ENCODE assay signal across 15 cellular contexts in genomic region chr4:163810757-163811156, GRCh38.
DNase-seq lines count a peak whose midpoint lies in the region; ATAC-seq and TF ChIP-seq lines count a peak whose summit lies in the region.
"Had no signal": no experiment of that assay in that cellular context is flagged by ENCODE, and none has a peak within 500 bp of the region (broad histone marks: within the 10 kb centered on the region; RNA-seq: fewer than 3 reads in every experiment).

No MANE protein-coding gene starts in this region.

- POLR2A ChIA-PET in MCF 10A (lab: Yijun Ruan, JAX), result interaction anchor here (1.2 kb wide), 1 partner anchor 17 kb away, joined by 3 read pairs; no protein-coding TSS in a partner anchor

- no peaks in the 10 kb centered on the region for H3K9me3 Mint-ChIP-seq in MCF 10A (ENCODE audit: unreplicated experiment)
- no peaks in the 10 kb centered on the region for H3K9me3 Mint-ChIP-seq in stimulated activated memory B cell treated with anti-CD40 and anti-IgM and Interleukin-4, amounts not matched to agents 10 μg/mL and 1 μg/mL and 100 μg/mL, for 72 hours
- H3K9me3 Mint-ChIP-seq in T-helper 2 cell treated with Interferon-gamma antibody and Interleukin-4, amounts not matched to agents 5 μg/mL and 100 μg/mL, for 36 hours, result no peaks in the 10 kb centered on the region
- H3K9me3 Mint-ChIP-seq: activated naive CD8-positive, alpha-beta T cell treated with anti-CD3 and anti-CD28 coated beads, Interleukin-2, amount 10 ng/mL, durations not matched to agents 7 days and 5 days; CD8-positive, alpha-beta T cell had no signal

- no peaks in the 10 kb centered on the region for H3K36me3 ChIP-seq in breast epithelium

- no peaks in the 10 kb centered on the region for H3K27me3 ChIP-seq in breast epithelium

- H3K9me3 ChIP-seq in breast epithelium, result no peaks in the 10 kb centered on the region

- no peaks in the 10 kb centered on the region for H3K4me1 ChIP-seq in breast epithelium

- H3K36me3 Mint-ChIP-seq in MCF 10A (ENCODE audit: insufficient read depth, unreplicated experiment), result no peaks in the 10 kb centered on the region
- no peaks in the 10 kb centered on the region for H3K36me3 Mint-ChIP-seq in stimulated activated memory B cell treated with anti-CD40 and anti-IgM and Interleukin-4, amounts not matched to agents 10 μg/mL and 1 μg/mL and 100 μg/mL, for 72 hours
- no peaks in the 10 kb centered on the region for H3K36me3 Mint-ChIP-seq in T-helper 2 cell treated with Interferon-gamma antibody and Interleukin-4, amounts not matched to agents 5 μg/mL and 100 μg/mL, for 36 hours (ENCODE audit: low read depth)
- H3K36me3 Mint-ChIP-seq: activated naive CD8-positive, alpha-beta T cell treated with anti-CD3 and anti-CD28 coated beads, Interleukin-2, amount 10 ng/mL, durations not matched to agents 7 days and 5 days; CD8-positive, alpha-beta T cell had no signal

- H3K4me1 Mint-ChIP-seq in MCF 10A (ENCODE audit: insufficient read depth, unreplicated experiment), result peaks cover 12% of the 10 kb centered on the region
- H3K4me1 Mint-ChIP-seq in stimulated activated memory B cell treated with anti-CD40 and anti-IgM and Interleukin-4, amounts not matched to agents 10 μg/mL and 1 μg/mL and 100 μg/mL, for 72 hours, result peaks cover 15% of the 10 kb centered on the region
- no peaks in the 10 kb centered on the region for H3K4me1 Mint-ChIP-seq in T-helper 2 cell treated with Interferon-gamma antibody and Interleukin-4, amounts not matched to agents 5 μg/mL and 100 μg/mL, for 36 hours (ENCODE audit: low read depth)
- H3K4me1 Mint-ChIP-seq: activated naive CD8-positive, alpha-beta T cell treated with anti-CD3 and anti-CD28 coated beads, Interleukin-2, amount 10 ng/mL, durations not matched to agents 7 days and 5 days; central memory CD8-positive, alpha-beta T cell had no signal

- H3K27ac Mint-ChIP-seq in MCF 10A (ENCODE audit: low read depth, unreplicated experiment), result peak overlapping the region; percentile 59
- H3K27ac Mint-ChIP-seq in stimulated activated memory B cell treated with anti-CD40 and anti-IgM and Interleukin-4, amounts not matched to agents 10 μg/mL and 1 μg/mL and 100 μg/mL, for 72 hours, result peak overlapping the region; percentile 43
- H3K27ac Mint-ChIP-seq in T-helper 2 cell treated with Interferon-gamma antibody and Interleukin-4, amounts not matched to agents 5 μg/mL and 100 μg/mL, for 36 hours, result no peak overlapping the region
- H3K27ac Mint-ChIP-seq: activated naive CD8-positive, alpha-beta T cell treated with anti-CD3 and anti-CD28 coated beads, Interleukin-2, amount 10 ng/mL, durations not matched to agents 7 days and 5 days; CD8-positive, alpha-beta T cell had no signal

- no peaks in the 10 kb centered on the region for H3K27me3 Mint-ChIP-seq in MCF 10A (ENCODE audit: insufficient read depth, unreplicated experiment)
- H3K27me3 Mint-ChIP-seq in stimulated activated memory B cell treated with anti-CD40 and anti-IgM and Interleukin-4, amounts not matched to agents 10 μg/mL and 1 μg/mL and 100 μg/mL, for 72 hours, result no peaks in the 10 kb centered on the region
- no peaks in the 10 kb centered on the region for H3K27me3 Mint-ChIP-seq in T-helper 2 cell treated with Interferon-gamma antibody and Interleukin-4, amounts not matched to agents 5 μg/mL and 100 μg/mL, for 36 hours (ENCODE audit: low read depth)
- H3K27me3 Mint-ChIP-seq: activated naive CD8-positive, alpha-beta T cell treated with anti-CD3 and anti-CD28 coated beads, Interleukin-2, amount 10 ng/mL, durations not matched to agents 7 days and 5 days; central memory CD8-positive, alpha-beta T cell had no signal

- H3K4me3 Mint-ChIP-seq in MCF 10A (ENCODE audit: unreplicated experiment), result no peak overlapping the region
- H3K4me3 Mint-ChIP-seq in stimulated activated memory B cell treated with anti-CD40 and anti-IgM and Interleukin-4, amounts not matched to agents 10 μg/mL and 1 μg/mL and 100 μg/mL, for 72 hours, result no peak overlapping the region
- no peak overlapping the region for H3K4me3 Mint-ChIP-seq in T-helper 2 cell treated with Interferon-gamma antibody and Interleukin-4, amounts not matched to agents 5 μg/mL and 100 μg/mL, for 36 hours
- H3K4me3 Mint-ChIP-seq: activated naive CD8-positive, alpha-beta T cell treated with anti-CD3 and anti-CD28 coated beads, Interleukin-2, amount 10 ng/mL, durations not matched to agents 7 days and 5 days; CD8-positive, alpha-beta T cell; central memory CD8-positive, alpha-beta T cell had no signal

- no peak for TF ChIP-seq CTCF in MCF 10A (IDR thresholded peaks at IDR 0.05; ENCODE audit: unreplicated experiment)
- no peak for TF ChIP-seq CTCF in breast epithelium (IDR thresholded peaks at IDR 0.05)

- no peak for TF ChIP-seq POLR2A in breast epithelium (IDR thresholded peaks at IDR 0.05)

- ATAC-seq in HG02678 (IDR thresholded peaks at IDR 0.05; ENCODE audit: unreplicated experiment), result peak; percentile 44
- peak; percentile 72 for ATAC-seq in stimulated activated memory B cell treated with anti-CD40 and anti-IgM and Interleukin-4, amounts not matched to agents 10 μg/mL and 1 μg/mL and 100 μg/mL, for 72 hours
- ATAC-seq: CD8-positive, alpha-beta T cell had no signal

- BruUV-seq in MCF 10A (replicated peaks; lab: Mats Ljungman, UMichigan), result no TSS peak

- DNase-seq in MCF 10A (ENCODE audit: unreplicated experiment) (peak; percentile 43), breast epithelium (ENCODE audit: low spot score in 2 of 2) (no peak), HPDE6-E6E7 (ENCODE audit: extremely low spot score) (peak; percentile 14), kidney glomerular epithelial cell (lab: John Stamatoyannopoulos, UW) (no peak), NCI-H1436 treated with DMSO at 0.1 percent for 48 hours (lab: John Stamatoyannopoulos, UW) (no peak)
- no peak for DNase-seq in T-helper 2 cell treated with Interferon-gamma antibody and Interleukin-4, amounts not matched to agents 5 μg/mL and 100 μg/mL, for 36 hours (ENCODE audit: low spot score)
- DNase-seq: activated naive CD8-positive, alpha-beta T cell treated with anti-CD3 and anti-CD28 coated beads, Interleukin-2, amount 10 ng/mL, durations not matched to agents 7 days and 5 days; CD8-positive, alpha-beta T cell; islet precursor cell; NCI-H1417; NCI-H226; occipital lobe had no signal

- CTCF ChIA-PET in MCF 10A (lab: Yijun Ruan, JAX), result interaction anchor here (1.1 kb wide), 1 partner anchor 256 kb away, joined by 3 read pairs; no protein-coding TSS in a partner anchor

- no peak overlapping the region for H3K4me3 ChIP-seq in breast epithelium

- intact Hi-C loops in MCF 10A (cut with micrococcal nuclease), result no loop called here
- intact Hi-C loops in breast epithelium (cut with DNase I; ENCODE audit: low total_unique reads), result no loop called here

- no peak overlapping the region for H3K27ac ChIP-seq in breast epithelium

Comparison
In these comparisons a context has a peak if more than half of its experiments do, and no peak if none do; other contexts are left out.
1. DNase-seq: peak in MCF 10A (single experiment) and HPDE6-E6E7 (single experiment); none in breast epithelium (0 of 2), kidney glomerular epithelial cell (single experiment), T-helper 2 cell treated with Interferon-gamma antibody and Interleukin-4, amounts not matched to agents 5 μg/mL and 100 μg/mL, for 36 hours (single experiment) and NCI-H1436 treated with DMSO at 0.1 percent for 48 hours (single experiment).